In genomic region chr5:122085041-122085440, GRCh38 we compare ENCODE assay signal across 28 cellular contexts. TPM values are rescaled to one million over a fixed set of nuclear protein-coding genes. Genes with fewer than 3 reads are reported as not detected.
"Had no signal": no experiment of that assay in that cellular context is flagged by ENCODE, and none has a peak within 500 bp of the region (broad histone marks: within the 10 kb centered on the region; RNA-seq: fewer than 3 reads in every experiment).

No MANE protein-coding gene starts in this region.

- H3K4me1 Mint-ChIP-seq: stimulated activated effector memory CD8-positive, alpha-beta T cell treated with anti-CD3 and anti-CD28 coated beads, Interleukin-12 subunit alpha, Interleukin-12 subunit beta, amount 100 ng/mL, for 72 hours; stimulated activated memory B cell treated with anti-CD40 and anti-IgM and Interleukin-4, amounts not matched to agents 10 μg/mL and 1 μg/mL and 100 μg/mL, for 72 hours; stimulated activated naive CD8-positive, alpha-beta T cell treated with anti-CD3 and anti-CD28 coated beads, Interleukin-15, amount 100 ng/mL, for 72 hours had no signal

- H3K27me3 ChIP-seq: stomach, suprapubic skin, testis, thyroid gland, tibial artery, tibial nerve, transverse colon, upper lobe of left lung, upper lobe of right lung, uterus, vagina had no signal

- FAIRE-seq: urothelium cell line had no signal

- DNase-seq: stimulated activated CD4-positive, alpha-beta T cell treated with anti-CD3 and anti-CD28 coated beads, Interleukin-2, amount 100 ng/mL, for 48 hours; stimulated activated CD4-positive, alpha-beta T cell treated with anti-CD3 and anti-CD28 coated beads, Interleukin-4, amount 100 ng/mL, for 1 hour; stimulated activated CD4-positive, alpha-beta T cell treated with anti-CD3 and anti-CD28 coated beads, Interleukin-4, amount 100 ng/mL, for 24 hours; stimulated activated CD4-positive, alpha-beta T cell treated with anti-CD3 and anti-CD28 coated beads, Interleukin-4, amount 100 ng/mL, for 4 hours; stimulated activated CD8-positive, alpha-beta memory T cell treated with anti-CD3 and anti-CD28 coated beads, Interleukin-4, amount 100 ng/mL, for 48 hours; stimulated activated naive B cell treated with anti-CD40 and anti-IgM and Interleukin-4, amounts not matched to agents 10 μg/mL and 1 μg/mL and 100 μg/mL, for 72 hours; stimulated activated naive CD4-positive, alpha-beta T cell; stimulated activated naive CD4-positive, alpha-beta T cell treated with Interleukin-2 at 50 U/mL for 16 hours; stimulated activated naive CD8-positive, alpha-beta T cell treated with anti-CD3 and anti-CD28 coated beads, Interleukin-15, amount 100 ng/mL, for 72 hours; stimulated activated naive CD8-positive, alpha-beta T cell treated with anti-CD3 and anti-CD28 coated beads, Interleukin-15, Interleukin-2, amounts not matched to agents 100 U/mL and 50 U/mL, for 24 hours; stomach; substantia nigra; testis; thyroid gland; tibial artery; transverse colon; upper lobe of left lung; upper lobe of right lung; uterus had no signal

- H3K9me3 ChIP-seq: stomach, suprapubic skin, testis, thoracic aorta, thyroid gland, tibial artery, tibial nerve, transverse colon, upper lobe of left lung, upper lobe of right lung, uterus, vagina had no signal

- H3K27ac ChIP-seq: stomach, suprapubic skin, testis, thoracic aorta, thyroid gland, tibial artery, tibial nerve, transverse colon, upper lobe of left lung, upper lobe of right lung, uterus, vagina had no signal

- H3K4me1 ChIP-seq: stomach, testis, thyroid gland, tibial nerve, transverse colon, upper lobe of left lung, upper lobe of right lung, uterus, vagina had no signal

- H3K27ac Mint-ChIP-seq: stimulated activated effector memory CD8-positive, alpha-beta T cell treated with anti-CD3 and anti-CD28 coated beads, Interleukin-12 subunit alpha, Interleukin-12 subunit beta, amount 100 ng/mL, for 72 hours; stimulated activated memory B cell treated with anti-CD40 and anti-IgM and Interleukin-4, amounts not matched to agents 10 μg/mL and 1 μg/mL and 100 μg/mL, for 72 hours; stimulated activated naive B cell treated with anti-CD40 and anti-IgM and Interleukin-4, amounts not matched to agents 10 μg/mL and 1 μg/mL and 100 μg/mL, for 72 hours; stimulated activated naive CD8-positive, alpha-beta T cell treated with anti-CD3 and anti-CD28 coated beads, Interleukin-15, amount 100 ng/mL, for 72 hours; stimulated activated naive CD8-positive, alpha-beta T cell treated with anti-CD3 and anti-CD28 coated beads, Interleukin-15, Interleukin-2, amounts not matched to agents 100 ng/mL and 50 ng/mL, for 24 hours; type B pancreatic cell had no signal

- H3K9me3 Mint-ChIP-seq: stimulated activated effector memory CD8-positive, alpha-beta T cell treated with anti-CD3 and anti-CD28 coated beads, Interleukin-12 subunit alpha, Interleukin-12 subunit beta, amount 100 ng/mL, for 72 hours; stimulated activated memory B cell treated with anti-CD40 and anti-IgM and Interleukin-4, amounts not matched to agents 10 μg/mL and 1 μg/mL and 100 μg/mL, for 72 hours; stimulated activated naive B cell treated with anti-CD40 and anti-IgM and Interleukin-4, amounts not matched to agents 10 μg/mL and 1 μg/mL and 100 μg/mL, for 72 hours; stimulated activated naive CD8-positive, alpha-beta T cell treated with anti-CD3 and anti-CD28 coated beads, Interleukin-15, amount 100 ng/mL, for 72 hours; stimulated activated naive CD8-positive, alpha-beta T cell treated with anti-CD3 and anti-CD28 coated beads, Interleukin-15, Interleukin-2, amounts not matched to agents 100 ng/mL and 50 ng/mL, for 24 hours; type B pancreatic cell had no signal

- H3K4me3 ChIP-seq: stomach, suprapubic skin, testis, thoracic aorta, thyroid gland, tibial artery, tibial nerve, transverse colon, upper lobe of left lung, upper lobe of right lung, uterus, vagina had no signal

- H3K36me3 Mint-ChIP-seq: stimulated activated effector memory CD8-positive, alpha-beta T cell treated with anti-CD3 and anti-CD28 coated beads, Interleukin-12 subunit alpha, Interleukin-12 subunit beta, amount 100 ng/mL, for 72 hours; stimulated activated memory B cell treated with anti-CD40 and anti-IgM and Interleukin-4, amounts not matched to agents 10 μg/mL and 1 μg/mL and 100 μg/mL, for 72 hours; stimulated activated naive B cell treated with anti-CD40 and anti-IgM and Interleukin-4, amounts not matched to agents 10 μg/mL and 1 μg/mL and 100 μg/mL, for 72 hours; type B pancreatic cell had no signal

- H3K36me3 ChIP-seq: stomach, suprapubic skin, thoracic aorta, thyroid gland, tibial artery, tibial nerve, transverse colon, upper lobe of left lung, upper lobe of right lung, uterus, vagina had no signal

- ATAC-seq: stimulated activated effector memory CD8-positive, alpha-beta T cell treated with anti-CD3 and anti-CD28 coated beads, Interleukin-12 subunit alpha, Interleukin-12 subunit beta, amount 100 ng/mL, for 72 hours; stimulated activated memory B cell treated with anti-CD40 and anti-IgM and Interleukin-4, amounts not matched to agents 10 μg/mL and 1 μg/mL and 100 μg/mL, for 72 hours; stimulated activated naive B cell treated with anti-CD40 and anti-IgM and Interleukin-4, amounts not matched to agents 10 μg/mL and 1 μg/mL and 100 μg/mL, for 72 hours; stimulated activated naive CD8-positive, alpha-beta T cell treated with anti-CD3 and anti-CD28 coated beads, Interleukin-15, amount 100 ng/mL, for 72 hours; stimulated activated naive CD8-positive, alpha-beta T cell treated with anti-CD3 and anti-CD28 coated beads, Interleukin-15, Interleukin-2, amounts not matched to agents 100 U/mL and 50 U/mL, for 24 hours; upper lobe of right lung had no signal

- H3K4me3 Mint-ChIP-seq: stimulated activated effector memory CD8-positive, alpha-beta T cell treated with anti-CD3 and anti-CD28 coated beads, Interleukin-12 subunit alpha, Interleukin-12 subunit beta, amount 100 ng/mL, for 72 hours; stimulated activated memory B cell treated with anti-CD40 and anti-IgM and Interleukin-4, amounts not matched to agents 10 μg/mL and 1 μg/mL and 100 μg/mL, for 72 hours; stimulated activated naive B cell treated with anti-CD40 and anti-IgM and Interleukin-4, amounts not matched to agents 10 μg/mL and 1 μg/mL and 100 μg/mL, for 72 hours; stimulated activated naive CD8-positive, alpha-beta T cell treated with anti-CD3 and anti-CD28 coated beads, Interleukin-15, amount 100 ng/mL, for 72 hours; stimulated activated naive CD8-positive, alpha-beta T cell treated with anti-CD3 and anti-CD28 coated beads, Interleukin-15, Interleukin-2, amounts not matched to agents 100 ng/mL and 50 ng/mL, for 24 hours; type B pancreatic cell had no signal

RNA-seq across cellular contexts. Expression of gene ZNF474, which starts 44.3 kb away (rescaled TPM):
- total RNA-seq: transverse colon, upper lobe of right lung had no signal
